ENCODE assay signal across 9 cellular contexts in the genomic region with DNA sequence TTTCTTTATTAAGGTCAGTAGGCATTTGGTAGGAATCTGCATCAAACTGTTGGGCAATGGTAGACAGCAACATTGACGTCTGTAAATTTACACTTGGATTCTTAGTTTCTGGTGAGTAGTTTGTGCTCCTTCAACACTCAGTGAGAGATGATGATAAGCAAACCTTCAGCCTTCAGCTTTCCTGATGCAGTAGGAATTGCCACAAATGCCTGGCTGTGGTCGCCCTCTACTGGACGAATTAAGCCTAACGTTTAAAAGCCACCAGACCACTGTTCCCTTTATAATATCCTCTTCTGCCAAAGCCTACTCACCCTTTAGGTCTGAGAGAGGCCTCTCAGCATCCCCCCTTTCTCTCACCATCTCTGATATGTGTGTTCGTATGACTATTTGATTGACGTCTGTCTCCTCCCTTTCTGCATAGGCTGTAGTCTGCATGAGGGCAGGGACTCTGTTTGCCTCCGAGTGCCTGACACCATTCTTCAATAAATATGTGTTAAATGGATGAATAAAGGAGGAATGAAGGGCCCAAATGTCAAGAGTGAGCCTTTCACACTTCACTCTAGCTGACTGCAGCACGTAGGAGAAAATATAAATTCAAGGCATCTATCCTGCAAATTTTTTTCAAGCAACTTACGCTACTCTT. TPM values are rescaled to one million over a fixed set of nuclear protein-coding genes. Genes with fewer than 3 reads are reported as not detected.
DNase-seq lines count a peak whose midpoint lies in the region; ATAC-seq, FAIRE-seq and TF ChIP-seq lines count a peak whose summit lies in the region.
"Had no signal": no experiment of that assay in that cellular context is flagged by ENCODE, and none has a peak within 500 bp of the region (broad histone marks: within the 10 kb centered on the region; RNA-seq: fewer than 3 reads in every experiment).

No MANE protein-coding gene starts in this region.

- ATAC-seq in GM21367 (IDR thresholded peaks at IDR 0.05; ENCODE audit: unreplicated experiment), result peak; percentile 83
- peak; percentile 54 to 61 for ATAC-seq in activated T-cell treated with anti-CD3 and anti-CD28 coated beads, Interleukin-2, amount 50 U/mL, for 72 hours (replicated peaks in 1 of 2)

- DNase-seq in DMS 273 treated with DMSO at 0.1 percent for 48 hours (lab: John Stamatoyannopoulos, UW), result peak; percentile 6
- DNase-seq in HTR-8/SVneo (ENCODE audit: insufficient read length, low spot score), result peak; percentile 64
- peak in 1 of 2 experiments; percentile 55 for DNase-seq in PC-9
- peak; percentile 52 to 57 for DNase-seq in activated T-cell treated with anti-CD3 and anti-CD28 coated beads, Interleukin-2, amount 50 U/mL, for 72 hours
- peak; percentile 83 for DNase-seq in fibroblast of the aortic adventitia (ENCODE audit: low read depth)
- peak; percentile 18 for DNase-seq in occipital lobe (lab: John Stamatoyannopoulos, UW)
- DNase-seq in transverse colon, result peak; percentile 69

- H3K27me3 Mint-ChIP-seq in activated T-cell treated with anti-CD3 and anti-CD28 coated beads, Interleukin-2, amount 50 U/mL, for 72 hours (ENCODE audit: low read depth), result peaks cover 6% of the 10 kb centered on the region

- in situ Hi-C loops in transverse colon (cut with MboI; ENCODE audit: low pct_ligation_motif_present in 1 of 4, low pct_unique_long_range_greater_than_20kb in 1 of 4, low sequenced_read_pairs in 3 of 4), result no loop called here

- no TSS peak for BruUV-seq in PC-9 (replicated peaks; lab: Mats Ljungman, UMichigan)

- FAIRE-seq in HTR-8/SVneo (lab: Jason Lieb, UNC), result peak; percentile 77
- FAIRE-seq: colon had no signal

- H3F3A ChIP-seq in PC-9 (ENCODE audit: insufficient read depth, low read depth), result no peaks in the 10 kb centered on the region

- no peaks in the 10 kb centered on the region for H3K4me1 ChIP-seq in PC-9 (replicated peaks; ENCODE audit: insufficient read depth)
- H3K4me1 ChIP-seq in transverse colon, result peaks cover 0 to 6% (median 0%) of the 10 kb centered on the region in 4 donors

- no peaks in the 10 kb centered on the region for H3K4me1 Mint-ChIP-seq in activated T-cell treated with anti-CD3 and anti-CD28 coated beads, Interleukin-2, amount 50 U/mL, for 72 hours (ENCODE audit: low read depth)

- TF ChIP-seq EP300 in transverse colon (IDR thresholded peaks at IDR 0.05; ENCODE audit: low read depth), result no peak

- H3K9me3 ChIP-seq in PC-9 (ENCODE audit: insufficient read depth, low read depth) (no peaks in the 10 kb centered on the region), transverse colon (no peaks in the 10 kb centered on the region)

- no peak overlapping the region for H3K4me3 Mint-ChIP-seq in activated T-cell treated with anti-CD3 and anti-CD28 coated beads, Interleukin-2, amount 50 U/mL, for 72 hours

- no peaks in the 10 kb centered on the region for H3K36me3 Mint-ChIP-seq in activated T-cell treated with anti-CD3 and anti-CD28 coated beads, Interleukin-2, amount 50 U/mL, for 72 hours (ENCODE audit: insufficient read depth in 2 of 2)

- TF ChIP-seq CTCF in PC-9 (conservative IDR thresholded peaks at IDR 0.05), result peak; percentile 74
- peak; percentile 77 for TF ChIP-seq CTCF in fibroblast of the aortic adventitia (IDR thresholded peaks at IDR 0.05; ENCODE audit: insufficient read depth, low read length)
- peak; percentile 61 to 81 (median 78) for TF ChIP-seq CTCF in transverse colon (IDR thresholded peaks at IDR 0.05)

- no peaks in the 10 kb centered on the region for H3K79me2 ChIP-seq in PC-9 (ENCODE audit: low read depth)

- H4K20me1 ChIP-seq in PC-9 (ENCODE audit: insufficient read depth), result no peaks in the 10 kb centered on the region

- H3K27ac ChIP-seq in PC-9, result no peak overlapping the region
- no peak overlapping the region for H3K27ac ChIP-seq in transverse colon

- 26 to 28% methylated on average over 9 of the region's 9 CpGs for WGBS in transverse colon (ENCODE audit: low coverage in 1 of 2), 2 donors

- CTCF ChIA-PET in PC-9 (lab: Charles Lee), result interaction anchor here (0.6 kb wide), 2 partner anchors 90 to 439 kb away, joined by 3 read pairs; no protein-coding TSS in a partner anchor

- no peak for TF ChIP-seq POLR2A in transverse colon (IDR thresholded peaks at IDR 0.05)

- no peaks in the 10 kb centered on the region for H3K27me3 ChIP-seq in PC-9 (ENCODE audit: insufficient read depth, low read depth)
- no peaks in the 10 kb centered on the region for H3K27me3 ChIP-seq in transverse colon

- no peak overlapping the region for H2AFZ ChIP-seq in PC-9

- POLR2A ChIA-PET in PC-9 (lab: Charles Lee; ENCODE audit: unreplicated experiment), result no interaction called here

- no peaks in the 10 kb centered on the region for H3K9me2 ChIP-seq in PC-9 (ENCODE audit: insufficient read depth)

- H3K27ac Mint-ChIP-seq in activated T-cell treated with anti-CD3 and anti-CD28 coated beads, Interleukin-2, amount 50 U/mL, for 72 hours, result no peak overlapping the region

- H3K36me3 ChIP-seq in PC-9 (ENCODE audit: low read depth) (no peaks in the 10 kb centered on the region), transverse colon (no peaks in the 10 kb centered on the region)

- intact Hi-C loops in PC-9 (cut with micrococcal nuclease; ENCODE audit: unreplicated experiment) (loop anchor here (1.0 to 10.0 kb wide), 6 partner anchors 326 to 1380 kb away; a partner anchor contains a TSS), transverse colon (cut with DNase I; ENCODE audit: low total_unique reads) (no loop called here)

- H3K4me3 ChIP-seq in PC-9 (no peak overlapping the region), fibroblast of the aortic adventitia (ENCODE audit: low read depth, low read length) (no peak overlapping the region), transverse colon (no peak overlapping the region)

- H3K4me2 ChIP-seq in PC-9, result no peak overlapping the region

- H3K9me3 Mint-ChIP-seq in activated T-cell treated with anti-CD3 and anti-CD28 coated beads, Interleukin-2, amount 50 U/mL, for 72 hours, result no peaks in the 10 kb centered on the region

RNA-seq across cellular contexts. Expression of a gene that starts 47.0 kb away (rescaled TPM):
- total RNA-seq in PC-9 (2021) (7.7 and 8.4 TPM in 2 replicates), fibroblast of the aortic adventitia (ENCODE audit: low replicate concordance) (5.0 and 15.1 TPM in 2 replicates), occipital lobe (50.7 TPM), transverse colon (10 to 100 TPM; 19.1 to 26.5 (median 24.0) TPM)
- 1 to 10 TPM; 8.8 to 9.2 TPM for total RNA-seq in activated T-cell treated with anti-CD3 and anti-CD28 coated beads, Interleukin-2, amount 50 U/mL, for 72 hours

RNA-seq across cellular contexts. Expression of a gene that starts 52.0 kb away (rescaled TPM):
- total RNA-seq in PC-9 (2021) (not detected in 2 replicates), fibroblast of the aortic adventitia (ENCODE audit: low replicate concordance) (not detected in 2 replicates), occipital lobe (1.7 TPM), transverse colon (not detected)
- not detected for total RNA-seq in activated T-cell treated with anti-CD3 and anti-CD28 coated beads, Interleukin-2, amount 50 U/mL, for 72 hours

RNA-seq across cellular contexts. Expression of a gene that starts 57.3 kb away (rescaled TPM):
- total RNA-seq in PC-9 (2021) (not detected in 2 replicates), fibroblast of the aortic adventitia (ENCODE audit: low replicate concordance) (not detected in 2 replicates), occipital lobe (not detected), transverse colon (not detected)
- total RNA-seq in activated T-cell treated with anti-CD3 and anti-CD28 coated beads, Interleukin-2, amount 50 U/mL, for 72 hours, result not detected
